ENCODE assay signal across 1 cellular context in the genomic region with DNA sequence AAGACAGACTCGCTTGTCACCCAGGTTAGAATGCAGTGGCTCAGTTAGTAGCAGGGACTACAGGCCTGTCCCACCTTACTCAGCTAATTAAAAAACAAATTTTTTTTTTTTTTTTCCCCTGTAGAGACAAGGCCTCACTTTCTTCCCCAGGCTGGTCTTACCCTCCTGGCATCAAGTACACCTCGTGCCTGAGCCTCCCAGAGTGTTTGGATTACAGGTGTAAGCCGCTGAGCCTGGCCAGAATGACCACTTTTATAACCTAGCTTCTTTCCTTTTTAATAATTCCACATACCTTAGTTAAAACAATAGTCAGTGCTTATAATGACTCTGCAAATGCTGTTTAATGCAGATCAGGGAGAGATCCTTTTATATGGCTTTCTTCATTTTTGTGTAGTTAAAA.
TF ChIP-seq lines count a peak whose summit lies in the region.

No MANE protein-coding gene starts in this region.

TF ChIP-seq in IMR-90, 13 proteins besides CTCF, POLR2A, EP300 and RAD21 (continued from another document):
- TF ChIP-seq, protein P1, sequence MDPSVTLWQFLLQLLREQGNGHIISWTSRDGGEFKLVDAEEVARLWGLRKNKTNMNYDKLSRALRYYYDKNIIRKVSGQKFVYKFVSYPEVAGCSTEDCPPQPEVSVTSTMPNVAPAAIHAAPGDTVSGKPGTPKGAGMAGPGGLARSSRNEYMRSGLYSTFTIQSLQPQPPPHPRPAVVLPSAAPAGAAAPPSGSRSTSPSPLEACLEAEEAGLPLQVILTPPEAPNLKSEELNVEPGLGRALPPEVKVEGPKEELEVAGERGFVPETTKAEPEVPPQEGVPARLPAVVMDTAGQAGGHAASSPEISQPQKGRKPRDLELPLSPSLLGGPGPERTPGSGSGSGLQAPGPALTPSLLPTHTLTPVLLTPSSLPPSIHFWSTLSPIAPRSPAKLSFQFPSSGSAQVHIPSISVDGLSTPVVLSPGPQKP (IDR thresholded peaks at IDR 0.05; ENCODE audit: borderline replicate concordance, low read depth, low read length), result no peak
- TF ChIP-seq RFX5 (IDR thresholded peaks at IDR 0.05; ENCODE audit: low read depth, low read length) (no peak), FOS (IDR thresholded peaks at IDR 0.05; ENCODE audit: low read depth, low read length) (no peak), NFE2L2 (IDR thresholded peaks at IDR 0.05; ENCODE audit: low read depth, low read length) (no peak)
- TF ChIP-seq, protein P2, sequence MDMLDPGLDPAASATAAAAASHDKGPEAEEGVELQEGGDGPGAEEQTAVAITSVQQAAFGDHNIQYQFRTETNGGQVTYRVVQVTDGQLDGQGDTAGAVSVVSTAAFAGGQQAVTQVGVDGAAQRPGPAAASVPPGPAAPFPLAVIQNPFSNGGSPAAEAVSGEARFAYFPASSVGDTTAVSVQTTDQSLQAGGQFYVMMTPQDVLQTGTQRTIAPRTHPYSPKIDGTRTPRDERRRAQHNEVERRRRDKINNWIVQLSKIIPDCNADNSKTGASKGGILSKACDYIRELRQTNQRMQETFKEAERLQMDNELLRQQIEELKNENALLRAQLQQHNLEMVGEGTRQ (IDR thresholded peaks at IDR 0.05; ENCODE audit: low read depth, low read length), result no peak
